ENCODE assay signal across 8 cellular contexts in genomic region chr5:94793816-94794198, GRCh38.
DNase-seq lines count a peak whose midpoint lies in the region; ATAC-seq, FAIRE-seq and TF ChIP-seq lines count a peak whose summit lies in the region.

No MANE protein-coding gene starts in this region.

- H3K9me3 ChIP-seq in Loucy (ENCODE audit: insufficient read depth, low read depth, low read length) (no peaks in the 10 kb centered on the region), gastroesophageal sphincter (no peaks in the 10 kb centered on the region), uterus (no peaks in the 10 kb centered on the region)

- no peak for DNase-seq in GM12892 (ENCODE audit: insufficient read length)
- DNase-seq in fibroblast of the aortic adventitia (ENCODE audit: low read depth): peak; percentile 50
- no peak for DNase-seq in SKM-1 (lab: John Stamatoyannopoulos, UW; ENCODE audit: unreplicated experiment)
- DNase-seq in NCI-H226: no peak
- DNase-seq in uterus: no peak

- peak overlapping the region; percentile 3; the same call in 1 of the 2 replicates for H2AFZ ChIP-seq in Loucy (ENCODE audit: low read length)

- peak; percentile 60 for FAIRE-seq in GM12892 (lab: Jason Lieb, UNC)

- H3K9me2 ChIP-seq in Loucy (replicated peaks; ENCODE audit: low read depth, low read length): no peaks in the 10 kb centered on the region

- 0 out of 2 replicates have a peak, but pooled peaks cover 8% of the 10 kb centered on the region for H3F3A ChIP-seq in Loucy (ENCODE audit: low read depth)

- peak overlapping the region; percentile 48 for H3K9ac ChIP-seq in Loucy (ENCODE audit: low read depth, low read length, poor library complexity, severe bottlenecking)

- peak overlapping the region; percentile 76 for H3K4me2 ChIP-seq in Loucy (ENCODE audit: low read depth, low read length, poor library complexity, severe bottlenecking)

- H3K4me3 ChIP-seq in Loucy (ENCODE audit: low read length, poor library complexity, severe bottlenecking): peak overlapping the region; percentile 50
- no peak overlapping the region for H3K4me3 ChIP-seq in fibroblast of the aortic adventitia (ENCODE audit: low read depth, low read length)
- no peak overlapping the region for H3K4me3 ChIP-seq in gastroesophageal sphincter
- no peak overlapping the region for H3K4me3 ChIP-seq in uterus

- intact Hi-C loops in uterus (cut with DNase I; ENCODE audit: low total_unique reads): no loop called here

- no peak for TF ChIP-seq EP300 in gastroesophageal sphincter (IDR thresholded peaks at IDR 0.05)

- no peak overlapping the region for H3K27ac ChIP-seq in gastroesophageal sphincter
- H3K27ac ChIP-seq in uterus: no peak overlapping the region

- TF ChIP-seq CTCF in Loucy (conservative IDR thresholded peaks at IDR 0.05; ENCODE audit: low read length) (no peak), fibroblast of the aortic adventitia (IDR thresholded peaks at IDR 0.05; ENCODE audit: insufficient read depth, low read length) (no peak), gastroesophageal sphincter (IDR thresholded peaks at IDR 0.05) (no peak), uterus (IDR thresholded peaks at IDR 0.05) (no peak)

- no peaks in the 10 kb centered on the region for H3K36me3 ChIP-seq in Loucy (ENCODE audit: insufficient read depth, low read length)
- no peaks in the 10 kb centered on the region for H3K36me3 ChIP-seq in gastroesophageal sphincter
- no peaks in the 10 kb centered on the region for H3K36me3 ChIP-seq in uterus

- H3K4me1 ChIP-seq in Loucy (ENCODE audit: insufficient read depth, low read length, poor library complexity, severe bottlenecking) (peaks cover 45% of the 10 kb centered on the region), gastroesophageal sphincter (no peaks in the 10 kb centered on the region), uterus (no peaks in the 10 kb centered on the region)

- no peaks in the 10 kb centered on the region for H4K20me1 ChIP-seq in Loucy (ENCODE audit: insufficient read depth, low read length, poor library complexity, severe bottlenecking)

- ATAC-seq in GM21723 (IDR thresholded peaks at IDR 0.05; ENCODE audit: unreplicated experiment) (peak; percentile 48), gastroesophageal sphincter (no peak)

- H3K79me2 ChIP-seq in Loucy (ENCODE audit: insufficient read depth, low read length): no peaks in the 10 kb centered on the region

- no peaks in the 10 kb centered on the region for H3K27me3 ChIP-seq in Loucy (ENCODE audit: insufficient read depth, low read length, poor library complexity, severe bottlenecking)
- H3K27me3 ChIP-seq in gastroesophageal sphincter: no peaks in the 10 kb centered on the region
- no peaks in the 10 kb centered on the region for H3K27me3 ChIP-seq in uterus

- TF ChIP-seq POLR2A in GM12892 (IDR thresholded peaks at IDR 0.05; ENCODE audit: low read depth, low read length): no peak
- no peak for TF ChIP-seq POLR2A in gastroesophageal sphincter (IDR thresholded peaks at IDR 0.05)
- no peak for TF ChIP-seq POLR2A in uterus (IDR thresholded peaks at IDR 0.05)
